Comparison of ENCODE assay signal across 17 cellular contexts in genomic region chr12:6030081-6030480, GRCh38.
DNase-seq lines count a peak whose midpoint lies in the region; ATAC-seq, FAIRE-seq and TF ChIP-seq lines count a peak whose summit lies in the region.
"Had no signal": no experiment of that assay in that cellular context is flagged by ENCODE, and none has a peak within 500 bp of the region (broad histone marks: within the 10 kb centered on the region; RNA-seq: fewer than 3 reads in every experiment).

No MANE protein-coding gene starts in this region.

- H2BK12ac ChIP-seq in H1 (ENCODE audit: low read depth, low read length): no peak overlapping the region

- intact Hi-C loops in HepG2 (cut with micrococcal nuclease; ENCODE audit: unreplicated experiment): no loop called here
- intact Hi-C loops in right lobe of liver (cut with DNase I): loop anchor here in 1 of 2 donors (10.0 kb wide), 1 partner anchor 45 kb away; no protein-coding TSS in a partner anchor
- intact Hi-C loops in PC-3 (cut with micrococcal nuclease): no loop called here

- H3K14ac ChIP-seq in H1 (ENCODE audit: insufficient read length): no peak overlapping the region

- WGBS in HepG2 (ENCODE audit: low lambda C conversion rate): 42% methylated on average over 3 of the region's 3 CpGs
- 76% methylated on average over 3 of the region's 3 CpGs for WGBS in right lobe of liver (ENCODE audit: insufficient coverage, low coverage, low lambda C conversion rate, missing lambda C conversion rate)
- 71% methylated on average over 3 of the region's 3 CpGs; no CpG with 5 or more reads in 1 of the 2 experiments for WGBS in H1 (ENCODE audit: extremely low coverage in 1 of 2, insufficient coverage in 1 of 2, insufficient read length in 1 of 2, insufficient replicate concordance in 2 of 2, low coverage in 1 of 2, low lambda C conversion rate in 2 of 2, missing lambda C conversion rate in 1 of 2), 2 experiments

- H3K9me3 ChIP-seq in HepG2 (ENCODE audit: low read length) (no peaks in the 10 kb centered on the region; the same call in 1 of the 2 replicates), right lobe of liver (no peaks in the 10 kb centered on the region), H1 (ENCODE audit: insufficient read depth in 2 of 2, low read depth in 1 of 2, low read length in 1 of 2) (peaks cover 3 to 10% of the 10 kb centered on the region in 2 experiments; a peak in 2 of 4 replicates), PC-3 (ENCODE audit: low read length) (no peaks in the 10 kb centered on the region)

- no peak overlapping the region for H3K23ac ChIP-seq in H1 (ENCODE audit: insufficient read length)

- no peaks in the 10 kb centered on the region for H3K79me1 ChIP-seq in H1 (ENCODE audit: low read depth, low read length)

- no TSS peak for BruUV-seq in HepG2 (replicated peaks; lab: Mats Ljungman, UMichigan)
- BruUV-seq in PC-3 (replicated peaks; lab: Mats Ljungman, UMichigan): no TSS peak

- no peak overlapping the region for H3K4me3 Mint-ChIP-seq in naive thymus-derived CD8-positive, alpha-beta T cell
- H3K4me3 Mint-ChIP-seq: CD4-positive, alpha-beta memory T cell had no signal

- no peak for TF ChIP-seq EP300 in HepG2 (IDR thresholded peaks at IDR 0.05; ENCODE audit: low read depth in 2 of 2, low read length in 2 of 2)
- no peak for TF ChIP-seq EP300 in HepG2 (CRISPR knock-in tag; IDR thresholded peaks at IDR 0.05; ENCODE audit: borderline replicate concordance)
- no peak for TF ChIP-seq EP300 in H1 (IDR thresholded peaks at IDR 0.05; ENCODE audit: borderline replicate concordance in 1 of 2, low read depth in 2 of 2, low read length in 2 of 2)

- no peak overlapping the region for H3K4me2 ChIP-seq in HepG2 (ENCODE audit: low read depth, low read length)
- H3K4me2 ChIP-seq in H1 (ENCODE audit: insufficient read depth in 1 of 2, low read depth in 2 of 2, low read length in 2 of 2): no peak overlapping the region
- H3K4me2 ChIP-seq in PC-3 (ENCODE audit: low read length): no peak overlapping the region

- no peak for TF ChIP-seq CTCF in HepG2 (CRISPR knock-in tag; IDR thresholded peaks at IDR 0.05)
- TF ChIP-seq CTCF in right lobe of liver (IDR thresholded peaks at IDR 0.05): no peak
- TF ChIP-seq CTCF in H1 (IDR thresholded peaks at IDR 0.05; ENCODE audit: control extremely low read depth in 1 of 3, insufficient read depth in 1 of 3, low read depth in 1 of 3, low read length in 3 of 3): no peak
- no peak for TF ChIP-seq CTCF in foreskin keratinocyte (conservative IDR thresholded peaks at IDR 0.05)
- TF ChIP-seq CTCF in PC-3 (conservative IDR thresholded peaks at IDR 0.05; ENCODE audit: low read depth, low read length): no peak

- TF ChIP-seq POLR2A in HepG2 (IDR thresholded peaks at IDR 0.05; ENCODE audit: insufficient read depth in 1 of 2, low read depth in 2 of 2, low read length in 2 of 2) (no peak), right lobe of liver (IDR thresholded peaks at IDR 0.05) (no peak), H1 (IDR thresholded peaks at IDR 0.05; ENCODE audit: control extremely low read depth in 1 of 2, low read depth in 2 of 2, low read length in 2 of 2) (no peak)

- no peak for DNase-seq in HepG2 (ENCODE audit: low spot score)
- no peak for DNase-seq in right lobe of liver
- no peak for DNase-seq in H1 (ENCODE audit: low read depth in 1 of 2, low spot score in 2 of 2)
- no peak for DNase-seq in foreskin keratinocyte
- DNase-seq in PC-3: no peak
- no peak for DNase-seq in NCI-H1930 (lab: John Stamatoyannopoulos, UW)
- no peak for DNase-seq in naive thymus-derived CD8-positive, alpha-beta T cell
- DNase-seq: BE2C; CD4-positive, alpha-beta memory T cell; DMS79; GOT3 had no signal

- no peaks in the 10 kb centered on the region for H3K4me1 Mint-ChIP-seq in naive thymus-derived CD8-positive, alpha-beta T cell
- H3K4me1 Mint-ChIP-seq: CD4-positive, alpha-beta memory T cell had no signal

- no peak overlapping the region for H2BK120ac ChIP-seq in H1 (replicated peaks; ENCODE audit: low read depth, low read length)

- H3K18ac ChIP-seq in H1 (ENCODE audit: extremely low read depth, low read length): no peak overlapping the region

- peaks cover 0 to 9% (median 3%) of the 10 kb centered on the region in 9 donors for H3K9me3 Mint-ChIP-seq in naive thymus-derived CD8-positive, alpha-beta T cell

- H2AK5ac ChIP-seq in H1 (ENCODE audit: low read depth, low read length): no peak overlapping the region

- CTCF ChIA-PET in HepG2 (lab: Yijun Ruan, JAX; ENCODE audit: low intra/inter-chr PET ratio, low total read pairs): no interaction called here
- CTCF ChIA-PET in H1 (lab: Charles Lee; ENCODE audit: partially characterized antibody): interaction anchor here (0.5 to 20.0 kb wide), 6 partner anchors 9 to 265 kb away, joined by 3 to 412 read pairs (median 4); no protein-coding TSS in a partner anchor
- CTCF ChIA-PET in PC-3 (lab: Charles Lee): no interaction called here

- H4K20me1 ChIP-seq in HepG2 (ENCODE audit: insufficient read depth, low read length): no peaks in the 10 kb centered on the region
- H4K20me1 ChIP-seq in H1 (replicated peaks in 1 of 2; ENCODE audit: control insufficient read depth in 1 of 2, insufficient read depth in 2 of 2, low read length in 2 of 2): peaks cover 0 to 3% of the 10 kb centered on the region in 2 experiments
- H4K20me1 ChIP-seq in PC-3 (ENCODE audit: low read length): no peaks in the 10 kb centered on the region

- no peaks in the 10 kb centered on the region for H3F3A ChIP-seq in PC-3 (ENCODE audit: low read length, unreplicated experiment)

- no peak overlapping the region for H4K91ac ChIP-seq in H1 (replicated peaks; ENCODE audit: insufficient read length, low read length)

- H2BK15ac ChIP-seq in H1 (ENCODE audit: low read length): no peak overlapping the region

- H3K27me3 ChIP-seq in HepG2 (ENCODE audit: control insufficient read depth in 1 of 2, insufficient read depth in 2 of 2, low read length in 2 of 2) (no peaks in the 10 kb centered on the region), right lobe of liver (no peaks in the 10 kb centered on the region), H1 (replicated peaks in 1 of 4; ENCODE audit: control insufficient read depth in 3 of 4, extremely low read depth in 1 of 4, insufficient read depth in 3 of 4, low read length in 3 of 4) (no peaks in the 10 kb centered on the region), foreskin keratinocyte (no peaks in the 10 kb centered on the region), PC-3 (ENCODE audit: low read length) (no peaks in the 10 kb centered on the region)
- H3K27me3 ChIP-seq: BE2C had no signal

- FAIRE-seq in HepG2 (lab: Jason Lieb, UNC) (no peak), H1 (lab: Jason Lieb, UNC) (no peak)
- FAIRE-seq: GM12878, GM18507 had no signal

- H3K79me2 ChIP-seq in HepG2 (ENCODE audit: insufficient read depth, low read length) (no peaks in the 10 kb centered on the region), H1 (ENCODE audit: control insufficient read depth in 1 of 2, insufficient read depth in 2 of 2, low read length in 2 of 2) (no peaks in the 10 kb centered on the region), PC-3 (ENCODE audit: low read length) (no peaks in the 10 kb centered on the region)

- no peak overlapping the region for H4K8ac ChIP-seq in H1 (ENCODE audit: extremely low read depth, insufficient read depth, low read length)

- in situ Hi-C loops in HepG2 (cut with HindIII; ENCODE audit: extremely low pct_ligation_motif_present, low pct_unique_long_range_greater_than_20kb): no loop called here

- no peaks in the 10 kb centered on the region for H3K9me2 ChIP-seq in PC-3 (replicated peaks; ENCODE audit: low read length)

- H2BK5ac ChIP-seq in H1 (ENCODE audit: low read depth, low read length): no peak overlapping the region

- no peak overlapping the region for H4K5ac ChIP-seq in H1 (ENCODE audit: insufficient read length, low read depth, low read length)

- peaks cover 0 to 9% (median 1%) of the 10 kb centered on the region in 5 donors for H3K27me3 Mint-ChIP-seq in naive thymus-derived CD8-positive, alpha-beta T cell

- POLR2A ChIA-PET in HepG2 (lab: Yijun Ruan, JAX) (no interaction called here), H1 (lab: Charles Lee; ENCODE audit: partially characterized antibody) (no interaction called here), PC-3 (lab: Charles Lee; ENCODE audit: unreplicated experiment) (no interaction called here)
- POLR2A ChIA-PET in naive thymus-derived CD8-positive, alpha-beta T cell (lab: Charles Lee): no interaction called here

- H3K4me1 ChIP-seq in HepG2 (ENCODE audit: insufficient read depth, low read length): no peaks in the 10 kb centered on the region
- no peaks in the 10 kb centered on the region for H3K4me1 ChIP-seq in right lobe of liver
- H3K4me1 ChIP-seq in H1 (replicated peaks in 1 of 4; ENCODE audit: control insufficient read depth in 3 of 4, insufficient read depth in 4 of 4, low read length in 3 of 4): no peaks in the 10 kb centered on the region
- no peaks in the 10 kb centered on the region for H3K4me1 ChIP-seq in foreskin keratinocyte
- H3K4me1 ChIP-seq in PC-3 (ENCODE audit: insufficient read depth, low read length): no peaks in the 10 kb centered on the region
- H3K4me1 ChIP-seq: BE2C had no signal

- H3K4me3 ChIP-seq in HepG2 (replicated peaks in 1 of 3; ENCODE audit: insufficient read depth in 1 of 3, low read depth in 2 of 3, low read length in 3 of 3): no peak overlapping the region
- no peak overlapping the region for H3K4me3 ChIP-seq in right lobe of liver
- no peak overlapping the region for H3K4me3 ChIP-seq in H1 (ENCODE audit: extremely low read depth in 1 of 4, insufficient read depth in 2 of 4, low read depth in 3 of 4, low read length in 4 of 4)
- H3K4me3 ChIP-seq in PC-3 (ENCODE audit: low read length): no peak overlapping the region
- H3K4me3 ChIP-seq: GM12878 had no signal

- H3K27ac ChIP-seq in HepG2 (ENCODE audit: extremely low read length, insufficient read depth, low read length) (no peak overlapping the region), right lobe of liver (no peak overlapping the region), H1 (ENCODE audit: low read depth, low read length) (no peak overlapping the region), foreskin keratinocyte (no peak overlapping the region), PC-3 (ENCODE audit: low read length) (no peak overlapping the region)
- H3K27ac ChIP-seq: C4-2B, HL-60 had no signal

- TF ChIP-seq RAD21 in HepG2 (CRISPR knock-in tag; IDR thresholded peaks at IDR 0.05): no peak
- no peak for TF ChIP-seq RAD21 in H1 (IDR thresholded peaks at IDR 0.05 in 1 of 2, conservative IDR thresholded peaks at IDR 0.05 in 1 of 2; ENCODE audit: low read depth in 2 of 2, low read length in 2 of 2)

- H3K56ac ChIP-seq in H1 (replicated peaks; ENCODE audit: insufficient read length, low read depth, low read length): no peak overlapping the region

- no peak overlapping the region for H2BK20ac ChIP-seq in H1 (ENCODE audit: low read length)

- H2AFZ ChIP-seq in HepG2 (ENCODE audit: low read length): no peak overlapping the region
- H2AFZ ChIP-seq in H1 (ENCODE audit: low read length): no peak overlapping the region
- H2AFZ ChIP-seq in PC-3 (ENCODE audit: low read length): no peak overlapping the region

- H3K9ac ChIP-seq in HepG2 (ENCODE audit: insufficient read depth, low read depth, low read length): no peak overlapping the region
- no peak overlapping the region for H3K9ac ChIP-seq in H1 (replicated peaks in 1 of 4; ENCODE audit: extremely low read depth in 1 of 4, low read depth in 3 of 4, low read length in 3 of 4)
- no peak overlapping the region for H3K9ac ChIP-seq in PC-3 (ENCODE audit: low read length)

- H3K27ac Mint-ChIP-seq in naive thymus-derived CD8-positive, alpha-beta T cell: no peak overlapping the region
- H3K27ac Mint-ChIP-seq: CD4-positive, alpha-beta memory T cell had no signal

- H3K23me2 ChIP-seq in H1 (ENCODE audit: low read depth, low read length): peaks cover 4% of the 10 kb centered on the region; the same call in 1 of the 2 replicates

- H3K4ac ChIP-seq in H1 (replicated peaks; ENCODE audit: insufficient read length, low read depth, low read length): no peak overlapping the region

- no peak for ATAC-seq in HepG2
- ATAC-seq in right lobe of liver: no peak
- peak; percentile 32 for ATAC-seq in foreskin keratinocyte
- ATAC-seq in PC-3: no peak
- no peak for ATAC-seq in GM19035 (IDR thresholded peaks at IDR 0.05; ENCODE audit: unreplicated experiment)
- no peak for ATAC-seq in naive thymus-derived CD8-positive, alpha-beta T cell
- ATAC-seq: GM12878, HCT116 had no signal

- H3K36me3 ChIP-seq in HepG2 (replicated peaks in 1 of 2; ENCODE audit: control insufficient read depth in 1 of 2, insufficient read depth in 2 of 2, low read length in 2 of 2): no peaks in the 10 kb centered on the region
- no peaks in the 10 kb centered on the region for H3K36me3 ChIP-seq in right lobe of liver
- H3K36me3 ChIP-seq in H1 (ENCODE audit: control insufficient read depth in 2 of 4, insufficient read depth in 4 of 4, low read length in 3 of 4): no peaks in the 10 kb centered on the region; a peak in 1 of 8 replicates
- no peaks in the 10 kb centered on the region for H3K36me3 ChIP-seq in PC-3 (ENCODE audit: low read depth, low read length)
- H3K36me3 ChIP-seq: BE2C had no signal

- H3K36me3 Mint-ChIP-seq in naive thymus-derived CD8-positive, alpha-beta T cell: peaks cover 0 to 7% (median 0%) of the 10 kb centered on the region in 3 donors
- H3K36me3 Mint-ChIP-seq: CD4-positive, alpha-beta memory T cell had no signal

Comparison
In these comparisons a context has a peak if more than half of its experiments do, and no peak if none do; other contexts are left out.
1. Of the 41 proteins assayed by ChIP-seq in both HepG2 and H1: peak only in HepG2: none; only in H1: none; in both: MAFK; in neither: 40.